Comparison of ENCODE assay signal across 21 cellular contexts in the genomic region with DNA sequence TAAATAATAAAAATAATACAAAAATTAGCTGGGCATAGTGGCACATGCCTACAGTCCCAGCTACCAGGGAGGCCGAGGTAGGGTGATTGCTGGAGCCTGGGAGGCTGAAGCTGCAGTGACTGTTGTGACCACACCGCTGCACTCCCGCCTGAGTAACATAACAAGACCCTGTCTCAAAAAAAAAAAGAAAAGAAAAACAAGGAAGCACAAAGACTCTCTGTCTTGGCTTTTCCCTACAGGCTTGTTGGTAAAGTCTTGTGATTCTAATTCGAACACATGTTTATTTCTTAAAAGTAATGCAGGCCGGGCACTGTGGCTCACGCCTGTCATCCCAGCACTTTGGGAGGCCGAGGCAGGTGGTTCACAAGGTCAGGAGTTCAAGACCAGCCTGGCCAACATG.
DNase-seq lines count a peak whose midpoint lies in the region; ATAC-seq and TF ChIP-seq lines count a peak whose summit lies in the region.
"Had no signal": no experiment of that assay in that cellular context is flagged by ENCODE, and none has a peak within 500 bp of the region (broad histone marks: within the 10 kb centered on the region; RNA-seq: fewer than 3 reads in every experiment).

No MANE protein-coding gene starts in this region.

- no peaks in the 10 kb centered on the region for H3K9me3 ChIP-seq in gastroesophageal sphincter
- H3K9me3 ChIP-seq: BE2C, BLaER1, Caco-2 had no signal

- peak; percentile 98 for DNase-seq in SK-MEL-5 (ENCODE audit: low read depth, low spot score)
- DNase-seq in foreskin melanocyte: peak; percentile 93
- DNase-seq in sciatic nerve (ENCODE audit: low spot score): no peak
- no peak for DNase-seq in effector memory CD8-positive, alpha-beta T cell
- no peak for DNase-seq in activated T-helper 2 cell treated with anti-CD3 and anti-CD28 coated beads, Interferon-gamma antibody, Interleukin-2, Interleukin-4, amounts not matched to agents 10 μg/mL and 5 μg/mL and 100 μg/mL, durations not matched to agents 14 hours and 24 hours and 36 hours (ENCODE audit: low spot score)
- DNase-seq in stimulated activated CD4-positive, alpha-beta T cell treated with anti-CD3 and anti-CD28 coated beads, Interleukin-4, amount 100 ng/mL, for 4 hours: no peak
- DNase-seq: 8988T; ACHN; BE2C; C1 segment of cervical spinal cord; Caco-2; Calu3; CD4-positive, alpha-beta memory T cell; CD4-positive, CD25-positive, alpha-beta regulatory T cell; CD8-positive, alpha-beta memory T cell; DMS79 treated with DMSO at 0.1 percent for 48 hours; GDM1 had no signal

- no peak for TF ChIP-seq CTCF in gastroesophageal sphincter (IDR thresholded peaks at IDR 0.05)

- H3K27ac Mint-ChIP-seq in effector memory CD8-positive, alpha-beta T cell: no peak overlapping the region
- H3K27ac Mint-ChIP-seq in activated T-helper 2 cell treated with anti-CD3 and anti-CD28 coated beads, Interferon-gamma antibody, Interleukin-2, Interleukin-4, amounts not matched to agents 10 μg/mL and 5 μg/mL and 100 μg/mL, durations not matched to agents 14 hours and 24 hours and 36 hours: no peak overlapping the region
- H3K27ac Mint-ChIP-seq: CD14-positive monocyte; CD8-positive, alpha-beta memory T cell had no signal

- no peak overlapping the region for H3K27ac ChIP-seq in gastroesophageal sphincter
- H3K27ac ChIP-seq: BLaER1 had no signal

- H3K36me3 Mint-ChIP-seq in effector memory CD8-positive, alpha-beta T cell (ENCODE audit: insufficient read depth): peaks cover 64% of the 10 kb centered on the region
- peaks cover 62% of the 10 kb centered on the region for H3K36me3 Mint-ChIP-seq in activated T-helper 2 cell treated with anti-CD3 and anti-CD28 coated beads, Interferon-gamma antibody, Interleukin-2, Interleukin-4, amounts not matched to agents 10 μg/mL and 5 μg/mL and 100 μg/mL, durations not matched to agents 14 hours and 24 hours and 36 hours (ENCODE audit: low read depth)

- no peaks in the 10 kb centered on the region for H3K27me3 Mint-ChIP-seq in effector memory CD8-positive, alpha-beta T cell
- H3K27me3 Mint-ChIP-seq in activated T-helper 2 cell treated with anti-CD3 and anti-CD28 coated beads, Interferon-gamma antibody, Interleukin-2, Interleukin-4, amounts not matched to agents 10 μg/mL and 5 μg/mL and 100 μg/mL, durations not matched to agents 14 hours and 24 hours and 36 hours (ENCODE audit: low read depth): no peaks in the 10 kb centered on the region
- H3K27me3 Mint-ChIP-seq: CD4-positive, alpha-beta memory T cell; CD4-positive, CD25-positive, alpha-beta regulatory T cell; CD8-positive, alpha-beta memory T cell had no signal

- WGBS in gastroesophageal sphincter (ENCODE audit: low coverage in 1 of 2), 2 donors: 85 to 95% methylated on average over 4 to 7 of the region's 7 CpGs

- H3K4me3 ChIP-seq in gastroesophageal sphincter: no peak overlapping the region
- H3K4me3 ChIP-seq: BLaER1, GM12878 had no signal

- H3K4me3 Mint-ChIP-seq in effector memory CD8-positive, alpha-beta T cell: no peak overlapping the region
- no peak overlapping the region for H3K4me3 Mint-ChIP-seq in activated T-helper 2 cell treated with anti-CD3 and anti-CD28 coated beads, Interferon-gamma antibody, Interleukin-2, Interleukin-4, amounts not matched to agents 10 μg/mL and 5 μg/mL and 100 μg/mL, durations not matched to agents 14 hours and 24 hours and 36 hours (ENCODE audit: low read depth)
- H3K4me3 Mint-ChIP-seq: CD14-positive monocyte; CD4-positive, alpha-beta memory T cell; CD4-positive, CD25-positive, alpha-beta regulatory T cell; CD8-positive, alpha-beta memory T cell had no signal

- in situ Hi-C loops in SK-MEL-5 (cut with HindIII; ENCODE audit: low pct_unique_long_range_greater_than_20kb, low sequenced_read_pairs): no loop called here

- ATAC-seq in sciatic nerve: peak; percentile 87
- ATAC-seq in effector memory CD8-positive, alpha-beta T cell (replicated peaks): no peak
- no peak for ATAC-seq in gastroesophageal sphincter
- ATAC-seq: GM12878 had no signal

- no peaks in the 10 kb centered on the region for H3K27me3 ChIP-seq in gastroesophageal sphincter
- H3K27me3 ChIP-seq: BE2C, BLaER1 had no signal

- H3K9me3 Mint-ChIP-seq in effector memory CD8-positive, alpha-beta T cell: no peaks in the 10 kb centered on the region
- no peaks in the 10 kb centered on the region for H3K9me3 Mint-ChIP-seq in activated T-helper 2 cell treated with anti-CD3 and anti-CD28 coated beads, Interferon-gamma antibody, Interleukin-2, Interleukin-4, amounts not matched to agents 10 μg/mL and 5 μg/mL and 100 μg/mL, durations not matched to agents 14 hours and 24 hours and 36 hours
- H3K9me3 Mint-ChIP-seq: CD14-positive monocyte; CD4-positive, CD25-positive, alpha-beta regulatory T cell; CD8-positive, alpha-beta memory T cell had no signal

- no peaks in the 10 kb centered on the region for H3K4me1 Mint-ChIP-seq in effector memory CD8-positive, alpha-beta T cell (ENCODE audit: low read depth in 2 of 2)
- H3K4me1 Mint-ChIP-seq in activated T-helper 2 cell treated with anti-CD3 and anti-CD28 coated beads, Interferon-gamma antibody, Interleukin-2, Interleukin-4, amounts not matched to agents 10 μg/mL and 5 μg/mL and 100 μg/mL, durations not matched to agents 14 hours and 24 hours and 36 hours (ENCODE audit: low read depth): no peaks in the 10 kb centered on the region
- H3K4me1 Mint-ChIP-seq: CD14-positive monocyte; CD4-positive, CD25-positive, alpha-beta regulatory T cell; CD8-positive, alpha-beta memory T cell had no signal

- H3K36me3 ChIP-seq in gastroesophageal sphincter: peaks cover 9 to 100% of the 10 kb centered on the region in 2 donors

- no peak for TF ChIP-seq EP300 in gastroesophageal sphincter (IDR thresholded peaks at IDR 0.05)

- peaks cover 0 to 4% (median 0%) of the 10 kb centered on the region in 3 donors for H3K4me1 ChIP-seq in gastroesophageal sphincter
- H3K4me1 ChIP-seq: BE2C, BLaER1, Caco-2 had no signal

- no peak for TF ChIP-seq POLR2A in gastroesophageal sphincter (IDR thresholded peaks at IDR 0.05)

- intact Hi-C loops in sciatic nerve (cut with DNase I): no loop called here
- intact Hi-C loops in activated T-helper 2 cell treated with anti-CD3 and anti-CD28 coated beads, Interferon-gamma antibody, Interleukin-2, Interleukin-4, amounts not matched to agents 10 μg/mL and 5 μg/mL and 100 μg/mL, durations not matched to agents 14 hours and 24 hours and 36 hours (cut with micrococcal nuclease): no loop called here

Comparison
In these comparisons a context has a peak if more than half of its experiments do, and no peak if none do; other contexts are left out.
1. DNase-seq: peak in SK-MEL-5 (single experiment) and foreskin melanocyte (single experiment); none in sciatic nerve (single experiment), effector memory CD8-positive, alpha-beta T cell (0 of 3), activated T-helper 2 cell treated with anti-CD3 and anti-CD28 coated beads, Interferon-gamma antibody, Interleukin-2, Interleukin-4, amounts not matched to agents 10 μg/mL and 5 μg/mL and 100 μg/mL, durations not matched to agents 14 hours and 24 hours and 36 hours (single experiment) and stimulated activated CD4-positive, alpha-beta T cell treated with anti-CD3 and anti-CD28 coated beads, Interleukin-4, amount 100 ng/mL, for 4 hours (0 of 2).